ENCODE assay signal across 23 cellular contexts in the genomic region with DNA sequence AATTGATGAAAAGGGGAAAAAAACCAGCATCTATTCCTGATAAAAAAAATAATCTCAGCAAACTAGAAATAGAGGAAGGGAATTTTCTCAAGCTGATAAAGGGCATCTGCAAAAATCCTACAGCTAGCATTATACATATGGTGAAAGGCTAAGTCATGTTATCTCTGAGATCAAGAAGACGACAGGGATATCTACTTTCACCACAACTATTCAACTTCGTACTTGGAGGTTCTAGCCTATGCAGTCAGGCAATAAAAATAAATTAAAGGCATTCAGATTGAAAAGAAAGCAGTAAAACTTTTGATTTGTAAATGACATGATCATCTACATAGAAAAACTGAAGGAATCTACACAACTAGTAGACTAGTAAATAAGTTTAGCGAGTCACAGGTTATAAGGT. TPM values are rescaled to one million over a fixed set of nuclear protein-coding genes. Genes with fewer than 3 reads are reported as not detected.
DNase-seq lines count a peak whose midpoint lies in the region; ATAC-seq and TF ChIP-seq lines count a peak whose summit lies in the region.
"Had no signal": no experiment of that assay in that cellular context is flagged by ENCODE, and none has a peak within 500 bp of the region (broad histone marks: within the 10 kb centered on the region; RNA-seq: fewer than 3 reads in every experiment).

No MANE protein-coding gene starts in this region.

- H2AFZ ChIP-seq in SK-N-SH (ENCODE audit: low read depth) (no peak overlapping the region), mammary epithelial cell (ENCODE audit: low read depth, low read length) (no peak overlapping the region)
- H2AFZ ChIP-seq: GM23338 had no signal

- H3K36me3 Mint-ChIP-seq in activated naive CD4-positive, alpha-beta T cell treated with anti-CD3 and anti-CD28 coated beads, Interleukin-2, amount 10 ng/mL, durations not matched to agents 7 days and 5 days, result peaks cover 84% of the 10 kb centered on the region
- peaks cover 69% of the 10 kb centered on the region for H3K36me3 Mint-ChIP-seq in stimulated activated memory B cell treated with anti-CD40 and anti-IgM and Interleukin-4, amounts not matched to agents 10 μg/mL and 1 μg/mL and 100 μg/mL, for 72 hours

- H3K4me3 ChIP-seq in SK-N-SH (ENCODE audit: low read depth in 2 of 2, low read length in 1 of 2) (no peak overlapping the region), fibroblast of villous mesenchyme (ENCODE audit: low read depth, low read length) (no peak overlapping the region), mammary epithelial cell (replicated peaks in 1 of 3; ENCODE audit: insufficient read depth in 1 of 3, low read depth in 2 of 3, low read length in 3 of 3) (no peak overlapping the region)
- H3K4me3 ChIP-seq: GM12878, GM23338, right atrium auricular region had no signal

- peaks cover 73% of the 10 kb centered on the region for H3K4me1 Mint-ChIP-seq in activated naive CD4-positive, alpha-beta T cell treated with anti-CD3 and anti-CD28 coated beads, Interleukin-2, amount 10 ng/mL, durations not matched to agents 7 days and 5 days
- peaks cover 51% of the 10 kb centered on the region for H3K4me1 Mint-ChIP-seq in stimulated activated memory B cell treated with anti-CD40 and anti-IgM and Interleukin-4, amounts not matched to agents 10 μg/mL and 1 μg/mL and 100 μg/mL, for 72 hours

- TF ChIP-seq CTCF in SK-N-SH (IDR thresholded peaks at IDR 0.05) (no peak), fibroblast of villous mesenchyme (IDR thresholded peaks at IDR 0.05; ENCODE audit: insufficient read depth, low read depth, low read length) (no peak), mammary epithelial cell (conservative IDR thresholded peaks at IDR 0.05 in 1 of 2, IDR thresholded peaks at IDR 0.05 in 1 of 2; ENCODE audit: extremely low read depth in 1 of 2, insufficient read depth in 1 of 2, low read depth in 1 of 2, low read length in 2 of 2) (no peak)

- peaks cover 29% of the 10 kb centered on the region for H3F3A ChIP-seq in SK-N-SH (replicated peaks; ENCODE audit: insufficient read depth)

- no peaks in the 10 kb centered on the region for H3K27me3 ChIP-seq in SK-N-SH (ENCODE audit: insufficient read depth)
- H3K27me3 ChIP-seq in mammary epithelial cell (ENCODE audit: insufficient read depth, low read length), result no peaks in the 10 kb centered on the region
- H3K27me3 ChIP-seq: right atrium auricular region had no signal

- POLR2A ChIA-PET in SK-N-SH (lab: Yijun Ruan, JAX), result no interaction called here

- CTCF ChIA-PET in activated naive CD4-positive, alpha-beta T cell treated with anti-CD3 and anti-CD28 coated beads, Interleukin-2, amount 10 ng/mL, durations not matched to agents 7 days and 5 days (lab: Charles Lee), result interaction anchor here (1.2 kb wide), 1 partner anchor 11 kb away, joined by 3 read pairs; no protein-coding TSS in a partner anchor
- CTCF ChIA-PET in SK-N-SH (lab: Yijun Ruan, JAX), result interaction anchor here (1.2 kb wide), 1 partner anchor 28 kb away, joined by 3 read pairs; no protein-coding TSS in a partner anchor
- CTCF ChIA-PET in mammary epithelial cell (lab: Charles Lee; ENCODE audit: low non-redundant PET), result no interaction called here

- no TSS peak for BruUV-seq in mammary epithelial cell (replicated peaks; lab: Mats Ljungman, UMichigan)

- no peaks in the 10 kb centered on the region for H3K9me3 ChIP-seq in SK-N-SH
- H3K9me3 ChIP-seq in mammary epithelial cell (replicated peaks; ENCODE audit: insufficient read depth, low read length), result no peaks in the 10 kb centered on the region
- H3K9me3 ChIP-seq: right atrium auricular region had no signal

- H3K4me1 ChIP-seq in SK-N-SH (ENCODE audit: control insufficient read depth in 1 of 2, insufficient read depth in 2 of 2, low read depth in 1 of 2, low read length in 1 of 2), result peaks cover 0 to 18% of the 10 kb centered on the region in 2 experiments; a peak in 2 of 4 replicates
- peaks cover 28% of the 10 kb centered on the region for H3K4me1 ChIP-seq in mammary epithelial cell (ENCODE audit: insufficient read depth, low read length)

- H3K9ac ChIP-seq in SK-N-SH, result no peak overlapping the region
- H3K9ac ChIP-seq in mammary epithelial cell (ENCODE audit: insufficient read depth, low read length), result no peak overlapping the region

- TF ChIP-seq RAD21 in SK-N-SH (IDR thresholded peaks at IDR 0.05; ENCODE audit: low read length), result no peak

- H3K9me2 ChIP-seq in SK-N-SH, result no peaks in the 10 kb centered on the region

- dilution Hi-C loops in mammary epithelial cell (cut with HindIII; ENCODE audit: low sequenced_read_pairs), result no loop called here

- in situ Hi-C loops in mammary epithelial cell (cut with MboI; ENCODE audit: low sequenced_read_pairs in 2 of 2), result no loop called here

- WGBS in SK-N-SH (ENCODE audit: low lambda C conversion rate), result 42% methylated on average over 3 of the region's 3 CpGs
- WGBS in mammary epithelial cell (ENCODE audit: low coverage, missing lambda C conversion rate), result 97% methylated on average over 3 of the region's 3 CpGs

- peak in 1 of 2 experiments; percentile 52; a peak in 1 of 4 replicates for TF ChIP-seq EP300 in SK-N-SH (IDR thresholded peaks at IDR 0.05; ENCODE audit: borderline replicate concordance in 1 of 2, low read depth in 1 of 2, low read length in 1 of 2)

- peak overlapping the region; percentile 38 for H3K27ac Mint-ChIP-seq in activated naive CD4-positive, alpha-beta T cell treated with anti-CD3 and anti-CD28 coated beads, Interleukin-2, amount 10 ng/mL, durations not matched to agents 7 days and 5 days
- H3K27ac Mint-ChIP-seq in stimulated activated memory B cell treated with anti-CD40 and anti-IgM and Interleukin-4, amounts not matched to agents 10 μg/mL and 1 μg/mL and 100 μg/mL, for 72 hours, result peak overlapping the region; percentile 65
- H3K27ac Mint-ChIP-seq: CD14-positive monocyte, GM23338, natural killer cell had no signal

- H3K27ac ChIP-seq in SK-N-SH (ENCODE audit: low read depth in 2 of 2, low read length in 1 of 2) (peak overlapping the region; percentile 41 to 44; a peak in 2 of 4 replicates), mammary epithelial cell (ENCODE audit: insufficient read depth, low read depth, low read length) (no peak overlapping the region)
- H3K27ac ChIP-seq: HL-60, right atrium auricular region, VCaP had no signal

- H3K4me2 ChIP-seq in SK-N-SH (0 out of 2 replicates have a peak overlapping the region, but pooled peaks have one; percentile 15), mammary epithelial cell (ENCODE audit: insufficient read depth, low read depth, low read length) (no peak overlapping the region)
- H3K4me2 ChIP-seq: GM23338 had no signal

- H3K36me3 ChIP-seq in SK-N-SH (replicated peaks in 1 of 2; ENCODE audit: control insufficient read depth in 1 of 2, insufficient read depth in 2 of 2, low read length in 1 of 2), result peaks cover 9 to 43% of the 10 kb centered on the region in 2 experiments
- H3K36me3 ChIP-seq in mammary epithelial cell (ENCODE audit: insufficient read depth, low read length), result peaks cover 20% of the 10 kb centered on the region
- H3K36me3 ChIP-seq: right atrium auricular region had no signal

- peaks cover 31% of the 10 kb centered on the region for H3K79me2 ChIP-seq in SK-N-SH (ENCODE audit: insufficient read depth)
- peaks cover 92% of the 10 kb centered on the region for H3K79me2 ChIP-seq in mammary epithelial cell (ENCODE audit: insufficient read depth, low read length)

- H3K27me3 Mint-ChIP-seq in activated naive CD4-positive, alpha-beta T cell treated with anti-CD3 and anti-CD28 coated beads, Interleukin-2, amount 10 ng/mL, durations not matched to agents 7 days and 5 days, result no peaks in the 10 kb centered on the region
- H3K27me3 Mint-ChIP-seq in stimulated activated memory B cell treated with anti-CD40 and anti-IgM and Interleukin-4, amounts not matched to agents 10 μg/mL and 1 μg/mL and 100 μg/mL, for 72 hours, result no peaks in the 10 kb centered on the region

- intact Hi-C loops in mammary epithelial cell (cut with micrococcal nuclease), result no loop called here

- H3K9me3 Mint-ChIP-seq in activated naive CD4-positive, alpha-beta T cell treated with anti-CD3 and anti-CD28 coated beads, Interleukin-2, amount 10 ng/mL, durations not matched to agents 7 days and 5 days, result no peaks in the 10 kb centered on the region
- H3K9me3 Mint-ChIP-seq in stimulated activated memory B cell treated with anti-CD40 and anti-IgM and Interleukin-4, amounts not matched to agents 10 μg/mL and 1 μg/mL and 100 μg/mL, for 72 hours, result no peaks in the 10 kb centered on the region
- H3K9me3 Mint-ChIP-seq: CD14-positive monocyte, GM23338, natural killer cell had no signal

- H4K20me1 ChIP-seq in SK-N-SH (ENCODE audit: insufficient read depth) (no peaks in the 10 kb centered on the region), mammary epithelial cell (ENCODE audit: insufficient read depth, low read length) (no peaks in the 10 kb centered on the region)

- no peak for DNase-seq in activated naive CD4-positive, alpha-beta T cell treated with anti-CD3 and anti-CD28 coated beads, Interleukin-2, amount 10 ng/mL, durations not matched to agents 7 days and 5 days
- no peak for DNase-seq in activated naive CD4-positive, alpha-beta T cell (lab: John Stamatoyannopoulos, UW)
- no peak for DNase-seq in SK-N-SH
- DNase-seq in fibroblast of villous mesenchyme (ENCODE audit: low read depth), result peak; percentile 85
- no peak for DNase-seq in COLO829 (ENCODE audit: low spot score)
- DNase-seq in mammary epithelial cell, result no peak
- no peak for DNase-seq in NCI-H69 (lab: John Stamatoyannopoulos, UW)
- DNase-seq: activated CD4-positive, alpha-beta T cell treated with anti-CD3 and anti-CD28 coated beads, Interleukin-2, amount 50 U/mL, for 4 hours; amygdala; kidney; natural killer cell; NCI-H1436 treated with DMSO at 0.1 percent for 48 hours; NCI-H2171; NCI-H526 treated with DMSO at 0.1 percent for 48 hours; SHP77; stimulated activated CD4-positive, alpha-beta T cell treated with anti-CD3 and anti-CD28 coated beads, Interleukin-15, amount 100 ng/mL, for 24 hours had no signal

- ATAC-seq in stimulated activated memory B cell treated with anti-CD40 and anti-IgM and Interleukin-4, amounts not matched to agents 10 μg/mL and 1 μg/mL and 100 μg/mL, for 72 hours, result no peak
- ATAC-seq: GM12878, GM23338, natural killer cell had no signal

- no peak overlapping the region for H3K4me3 Mint-ChIP-seq in activated naive CD4-positive, alpha-beta T cell treated with anti-CD3 and anti-CD28 coated beads, Interleukin-2, amount 10 ng/mL, durations not matched to agents 7 days and 5 days
- H3K4me3 Mint-ChIP-seq in stimulated activated memory B cell treated with anti-CD40 and anti-IgM and Interleukin-4, amounts not matched to agents 10 μg/mL and 1 μg/mL and 100 μg/mL, for 72 hours, result no peak overlapping the region
- H3K4me3 Mint-ChIP-seq: CD14-positive monocyte, GM23338, natural killer cell had no signal

TF ChIP-seq in SK-N-SH, 30 proteins besides CTCF, POLR2A, EP300 and RAD21 (continues in another document):
- TF ChIP-seq GABPA (IDR thresholded peaks at IDR 0.05; ENCODE audit: low read depth), result no peak
- no peak for TF ChIP-seq RCOR1 (IDR thresholded peaks at IDR 0.05; ENCODE audit: low read length)

RNA-seq across cellular contexts. Expression of a gene that starts 58.2 kb away (rescaled TPM):
- 15.7 and 18.7 TPM in 2 replicates for polyA plus RNA-seq in SK-N-SH (2012; rRNA removed)
- polyA plus RNA-seq in SK-N-SH (2012; cell fraction: cytosol; rRNA removed), result 24.9 and 27.9 TPM in 2 replicates
- polyA plus RNA-seq in SK-N-SH (2012; cell fraction: nucleus; rRNA removed), result 15.2 and 23.1 TPM in 2 replicates
- total RNA-seq in fibroblast of villous mesenchyme, result 51.2 and 86.4 TPM in 2 replicates
- 100 to 1,000 TPM in 1 of 2 donors, 10 to 100 TPM in 1; 68.3 to 115 TPM for total RNA-seq in mammary epithelial cell
- polyA plus RNA-seq in mammary epithelial cell, result 55.2 TPM
- 149 TPM for polyA minus RNA-seq in mammary epithelial cell
